In the genomic region with DNA sequence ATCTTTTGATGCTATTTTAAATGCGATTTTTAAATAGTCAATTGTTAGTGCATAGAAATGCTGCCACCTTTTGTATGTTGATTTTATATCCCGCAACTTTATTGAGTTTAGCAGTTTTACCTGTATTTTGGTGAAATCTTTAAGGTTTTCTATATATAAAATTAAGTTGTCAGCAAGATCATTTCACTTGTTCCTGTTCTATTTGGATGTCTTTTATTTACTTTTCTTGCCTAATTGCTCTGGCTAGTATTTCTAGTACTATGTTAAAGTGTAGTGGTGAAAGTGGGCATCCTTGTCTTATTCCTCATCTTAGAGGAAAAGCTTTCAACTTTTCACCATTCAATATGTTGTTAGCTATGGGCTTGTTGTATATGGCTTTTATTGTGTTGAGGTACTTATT, we compare ENCODE assay signal across 8 cellular contexts.
"Had no signal": no experiment of that assay in that cellular context is flagged by ENCODE, and none has a peak within 500 bp of the region (broad histone marks: within the 10 kb centered on the region; RNA-seq: fewer than 3 reads in every experiment).

No MANE protein-coding gene starts in this region.

- H3K36me3 ChIP-seq: HAP-1 had no signal

- DNase-seq: GM23248, GOT3, H7, H9, HCEC 1CT, HFFc6 had no signal

- H3K4me3 ChIP-seq: GM23248, GM23338, HAP-1 had no signal

- H3K9me3 ChIP-seq: HAP-1 had no signal

- H3K27ac ChIP-seq: GM23248 had no signal

- H3K4me1 ChIP-seq: HAP-1 had no signal
